Comparison of ENCODE assay signal across 20 cellular contexts in the genomic region with DNA sequence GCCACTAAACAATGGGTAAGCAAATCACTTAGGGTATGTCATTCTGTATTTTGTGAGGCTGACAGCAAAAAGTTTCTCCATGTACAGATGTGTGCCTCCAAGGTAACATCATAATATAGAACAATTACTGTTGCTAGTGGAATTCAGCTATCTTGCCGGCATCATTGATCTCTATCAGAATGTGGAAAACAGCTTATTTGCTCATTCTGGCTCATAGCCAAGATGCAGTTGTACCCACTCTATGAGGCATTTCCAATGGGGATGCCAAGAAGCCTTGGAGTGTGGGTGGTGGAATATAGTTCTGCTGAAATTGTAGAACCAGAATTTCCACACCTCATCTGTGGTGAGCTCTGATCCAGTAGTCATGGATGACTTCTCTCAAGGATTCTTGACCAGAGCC. TPM values are rescaled to one million over a fixed set of nuclear protein-coding genes. Genes with fewer than 3 reads are reported as not detected.
DNase-seq lines count a peak whose midpoint lies in the region; ATAC-seq, FAIRE-seq and TF ChIP-seq lines count a peak whose summit lies in the region.
"Had no signal": no experiment of that assay in that cellular context is flagged by ENCODE, and none has a peak within 500 bp of the region (broad histone marks: within the 10 kb centered on the region; RNA-seq: fewer than 3 reads in every experiment).

No MANE protein-coding gene starts in this region.

- no peak for ATAC-seq in activated CD8-positive, alpha-beta T cell treated with anti-CD3 and anti-CD28 coated beads for 36 hours
- ATAC-seq in activated CD8-positive, alpha-beta T cell treated with anti-CD3 and anti-CD28 coated beads, Interleukin-2, amount 10 ng/mL, durations not matched to agents 7 days and 5 days: no peak
- ATAC-seq in effector memory CD8-positive, alpha-beta T cell (replicated peaks): no peak
- ATAC-seq in HG02798 (IDR thresholded peaks at IDR 0.05; ENCODE audit: poor library complexity, unreplicated experiment) (no peak), GM18867 (IDR thresholded peaks at IDR 0.05; ENCODE audit: unreplicated experiment) (no peak)
- ATAC-seq: activated naive CD4-positive, alpha-beta T cell treated with anti-CD3 and anti-CD28 coated beads, Interleukin-2, amount 50 U/mL, for 72 hours; body of pancreas; foreskin keratinocyte had no signal

- peaks cover 83% of the 10 kb centered on the region for H3K4me1 Mint-ChIP-seq in activated CD8-positive, alpha-beta T cell treated with anti-CD3 and anti-CD28 coated beads for 36 hours (ENCODE audit: low read depth)
- peaks cover 82% of the 10 kb centered on the region for H3K4me1 Mint-ChIP-seq in activated CD8-positive, alpha-beta T cell treated with anti-CD3 and anti-CD28 coated beads, Interleukin-2, amount 10 ng/mL, durations not matched to agents 7 days and 5 days (ENCODE audit: low read depth)
- H3K4me1 Mint-ChIP-seq in effector memory CD8-positive, alpha-beta T cell (ENCODE audit: low read depth in 2 of 2): peaks cover 80 to 92% of the 10 kb centered on the region in 2 donors

- TF ChIP-seq CTCF in activated CD8-positive, alpha-beta T cell treated with anti-CD3 and anti-CD28 coated beads for 36 hours (IDR thresholded peaks at IDR 0.05): no peak
- no peak for TF ChIP-seq CTCF in sigmoid colon (IDR thresholded peaks at IDR 0.05)

- POLR2A ChIA-PET in activated CD8-positive, alpha-beta T cell treated with anti-CD3 and anti-CD28 coated beads for 36 hours (lab: Charles Lee): interaction anchor here (1.0 to 2.9 kb wide), 2 partner anchors 12 to 16 kb away, joined by 3 to 28 read pairs; a partner anchor contains a TSS
- POLR2A ChIA-PET in activated CD8-positive, alpha-beta T cell treated with anti-CD3 and anti-CD28 coated beads, Interleukin-2, amount 10 ng/mL, durations not matched to agents 7 days and 5 days (lab: Charles Lee): interaction anchor here (1.4 to 2.5 kb wide), 2 partner anchors 10 to 13 kb away, joined by 6 to 12 read pairs; a partner anchor contains a TSS

- WGBS in sigmoid colon, 2 donors: 95 to 96% methylated on average over 1 of the region's 1 CpG

- peak overlapping the region; percentile 47 for H3K27ac Mint-ChIP-seq in activated CD8-positive, alpha-beta T cell treated with anti-CD3 and anti-CD28 coated beads for 36 hours
- no peak overlapping the region for H3K27ac Mint-ChIP-seq in activated CD8-positive, alpha-beta T cell treated with anti-CD3 and anti-CD28 coated beads, Interleukin-2, amount 10 ng/mL, durations not matched to agents 7 days and 5 days
- H3K27ac Mint-ChIP-seq in effector memory CD8-positive, alpha-beta T cell: peak overlapping the region in 1 of 2 donors; percentile 91

- H3K36me3 Mint-ChIP-seq in activated CD8-positive, alpha-beta T cell treated with anti-CD3 and anti-CD28 coated beads for 36 hours (ENCODE audit: low read depth): peaks cover 18% of the 10 kb centered on the region
- H3K36me3 Mint-ChIP-seq in activated CD8-positive, alpha-beta T cell treated with anti-CD3 and anti-CD28 coated beads, Interleukin-2, amount 10 ng/mL, durations not matched to agents 7 days and 5 days (ENCODE audit: low read depth): peaks cover 84% of the 10 kb centered on the region
- peaks cover 47% of the 10 kb centered on the region for H3K36me3 Mint-ChIP-seq in effector memory CD8-positive, alpha-beta T cell (ENCODE audit: insufficient read depth)

- H3K4me1 ChIP-seq in sigmoid colon: peaks cover 0 to 85% (median 77%) of the 10 kb centered on the region in 4 donors
- H3K4me1 ChIP-seq: Caco-2, foreskin keratinocyte had no signal

- no peaks in the 10 kb centered on the region for H3K27me3 Mint-ChIP-seq in activated CD8-positive, alpha-beta T cell treated with anti-CD3 and anti-CD28 coated beads for 36 hours
- no peaks in the 10 kb centered on the region for H3K27me3 Mint-ChIP-seq in activated CD8-positive, alpha-beta T cell treated with anti-CD3 and anti-CD28 coated beads, Interleukin-2, amount 10 ng/mL, durations not matched to agents 7 days and 5 days (ENCODE audit: low read depth)
- no peaks in the 10 kb centered on the region for H3K27me3 Mint-ChIP-seq in effector memory CD8-positive, alpha-beta T cell

- TF ChIP-seq POLR2A in sigmoid colon (IDR thresholded peaks at IDR 0.05): no peak

- intact Hi-C loops in activated CD8-positive, alpha-beta T cell treated with anti-CD3 and anti-CD28 coated beads for 36 hours (cut with micrococcal nuclease): no loop called here
- intact Hi-C loops in sigmoid colon (cut with DNase I): no loop called here

- H3K36me3 ChIP-seq in sigmoid colon: peaks cover under 1 to 5% (median under 1%) of the 10 kb centered on the region in 4 donors

- FAIRE-seq in GM19239 (lab: Jason Lieb, UNC): peak; percentile 31

- no peaks in the 10 kb centered on the region for H3K9me3 ChIP-seq in sigmoid colon
- H3K9me3 ChIP-seq: body of pancreas, Caco-2, testis had no signal

- H3K27ac ChIP-seq in sigmoid colon: no peak overlapping the region
- H3K27ac ChIP-seq: body of pancreas, foreskin keratinocyte had no signal

- CTCF ChIA-PET in activated CD8-positive, alpha-beta T cell treated with anti-CD3 and anti-CD28 coated beads for 36 hours (lab: Charles Lee): interaction anchor here (0.8 to 1.2 kb wide), 3 partner anchors 13 to 88 kb away, joined by 3 to 4 read pairs (median 4); no protein-coding TSS in a partner anchor
- CTCF ChIA-PET in activated CD8-positive, alpha-beta T cell treated with anti-CD3 and anti-CD28 coated beads, Interleukin-2, amount 10 ng/mL, durations not matched to agents 7 days and 5 days (lab: Charles Lee): interaction anchor here (1.4 kb wide), 1 partner anchor 59 kb away, joined by 3 read pairs; no protein-coding TSS in a partner anchor

- no peak overlapping the region for H3K4me3 Mint-ChIP-seq in activated CD8-positive, alpha-beta T cell treated with anti-CD3 and anti-CD28 coated beads for 36 hours
- no peak overlapping the region for H3K4me3 Mint-ChIP-seq in activated CD8-positive, alpha-beta T cell treated with anti-CD3 and anti-CD28 coated beads, Interleukin-2, amount 10 ng/mL, durations not matched to agents 7 days and 5 days
- peak overlapping the region; percentile 31 to 65 for H3K4me3 Mint-ChIP-seq in effector memory CD8-positive, alpha-beta T cell

- DNase-seq in activated CD8-positive, alpha-beta T cell treated with anti-CD3 and anti-CD28 coated beads for 36 hours: no peak
- no peak for DNase-seq in activated CD8-positive, alpha-beta T cell treated with anti-CD3 and anti-CD28 coated beads, Interleukin-2, amount 10 ng/mL, durations not matched to agents 7 days and 5 days
- no peak for DNase-seq in GM19239 (ENCODE audit: insufficient read length, low spot score)
- DNase-seq in effector memory CD8-positive, alpha-beta T cell: no peak
- DNase-seq in renal cortical epithelial cell (ENCODE audit: low read depth): peak; percentile 61
- no peak for DNase-seq in sigmoid colon
- DNase-seq: activated T-cell treated with anti-CD3 and anti-CD28 coated beads, Interleukin-2, amount 50 U/mL, for 48 hours; body of pancreas; Caco-2; cortex of kidney; foreskin keratinocyte; GOT3; midbrain; NCI-H1436; NCI-H2171 treated with DMSO at 0.1 percent for 48 hours; NCI-H526 treated with DMSO at 0.1 percent for 48 hours; testis had no signal

- TF ChIP-seq EP300 in sigmoid colon (IDR thresholded peaks at IDR 0.05): no peak

- no peaks in the 10 kb centered on the region for H3K27me3 ChIP-seq in sigmoid colon
- H3K27me3 ChIP-seq: body of pancreas, foreskin keratinocyte, testis had no signal

- H3K9me3 Mint-ChIP-seq in activated CD8-positive, alpha-beta T cell treated with anti-CD3 and anti-CD28 coated beads for 36 hours: no peaks in the 10 kb centered on the region
- no peaks in the 10 kb centered on the region for H3K9me3 Mint-ChIP-seq in activated CD8-positive, alpha-beta T cell treated with anti-CD3 and anti-CD28 coated beads, Interleukin-2, amount 10 ng/mL, durations not matched to agents 7 days and 5 days (ENCODE audit: insufficient read depth)
- no peaks in the 10 kb centered on the region for H3K9me3 Mint-ChIP-seq in effector memory CD8-positive, alpha-beta T cell
- H3K9me3 Mint-ChIP-seq: activated naive CD4-positive, alpha-beta T cell treated with anti-CD3 and anti-CD28 coated beads, Interleukin-2, amount 50 U/mL, for 72 hours had no signal

- H3K4me3 ChIP-seq in sigmoid colon: no peak overlapping the region
- H3K4me3 ChIP-seq: body of pancreas, testis had no signal

RNA-seq across cellular contexts. Expression of a gene that starts 12.6 kb away (rescaled TPM):
- total RNA-seq in activated CD8-positive, alpha-beta T cell treated with anti-CD3 and anti-CD28 coated beads for 36 hours: 10 to 100 TPM; 94.7 to 99.4 TPM
- 100 to 1,000 TPM; 243 to 245 TPM for total RNA-seq in activated CD8-positive, alpha-beta T cell treated with anti-CD3 and anti-CD28 coated beads, Interleukin-2, amount 10 ng/mL, durations not matched to agents 7 days and 5 days
- total RNA-seq in renal cortical epithelial cell (41.5 and 186 TPM in 2 replicates), sigmoid colon (100 to 1,000 TPM in 1 of 4 donors, 10 to 100 TPM in 3; 75.0 to 209 (median 88.9) TPM)
- polyA plus RNA-seq in sigmoid colon: 10 to 100 TPM; 32.1 to 45.9 (median 42.6) TPM

Comparison
In these comparisons a context has a peak if more than half of its experiments do, and no peak if none do; other contexts are left out.
1. H3K4me3 Mint-ChIP-seq: peak in effector memory CD8-positive, alpha-beta T cell (2 of 2); none in activated CD8-positive, alpha-beta T cell treated with anti-CD3 and anti-CD28 coated beads for 36 hours (single experiment) and activated CD8-positive, alpha-beta T cell treated with anti-CD3 and anti-CD28 coated beads, Interleukin-2, amount 10 ng/mL, durations not matched to agents 7 days and 5 days (single experiment).